Comparison of ENCODE assay signal across 13 cellular contexts in genomic region chr1:18481190-18481920, GRCh38. TPM values are rescaled to one million over a fixed set of nuclear protein-coding genes. Genes with fewer than 3 reads are reported as not detected.
DNase-seq lines count a peak whose midpoint lies in the region; ATAC-seq, FAIRE-seq and TF ChIP-seq lines count a peak whose summit lies in the region.
"Had no signal": no experiment of that assay in that cellular context is flagged by ENCODE, and none has a peak within 500 bp of the region (broad histone marks: within the 10 kb centered on the region; RNA-seq: fewer than 3 reads in every experiment).

No MANE protein-coding gene starts in this region.

- no peaks in the 10 kb centered on the region for H3K36me3 ChIP-seq in esophagus squamous epithelium
- no peaks in the 10 kb centered on the region for H3K36me3 ChIP-seq in pancreas
- H3K36me3 ChIP-seq: MG63 had no signal

- H3K4me3 Mint-ChIP-seq in activated CD4-positive, alpha-beta T cell treated with anti-CD3 and anti-CD28 coated beads, Interleukin-2, amount 10 ng/mL, durations not matched to agents 24 days and 14 days = no peak overlapping the region

- TF ChIP-seq POLR2A in esophagus squamous epithelium (IDR thresholded peaks at IDR 0.05) = no peak

- intact Hi-C loops in esophagus squamous epithelium (cut with DNase I) (no loop called here), pancreas (cut with DNase I) (no loop called here)
- intact Hi-C loops in activated CD4-positive, alpha-beta T cell treated with anti-CD3 and anti-CD28 coated beads, Interleukin-2, amount 10 ng/mL, durations not matched to agents 24 days and 14 days (cut with micrococcal nuclease) = no loop called here

- H3K27me3 Mint-ChIP-seq in activated CD4-positive, alpha-beta T cell treated with anti-CD3 and anti-CD28 coated beads, Interleukin-2, amount 10 ng/mL, durations not matched to agents 24 days and 14 days = no peaks in the 10 kb centered on the region

- H3K4me1 Mint-ChIP-seq in activated CD4-positive, alpha-beta T cell treated with anti-CD3 and anti-CD28 coated beads, Interleukin-2, amount 10 ng/mL, durations not matched to agents 24 days and 14 days = peaks cover 5% of the 10 kb centered on the region

- H3K4me3 ChIP-seq in esophagus squamous epithelium = peak overlapping the region in 2 of 4 donors; percentile 9 to 25
- H3K4me3 ChIP-seq in pancreas = peak overlapping the region in 2 of 4 donors; percentile 26 to 35
- H3K4me3 ChIP-seq: MG63 had no signal

- WGBS in esophagus squamous epithelium, 2 donors = 27 to 70% methylated on average over 5 to 12 of the region's 25 CpGs
- WGBS in pancreas, 2 donors = 47 to 73% methylated on average over 25 of the region's 25 CpGs

- no peaks in the 10 kb centered on the region for H3K9me3 Mint-ChIP-seq in activated CD4-positive, alpha-beta T cell treated with anti-CD3 and anti-CD28 coated beads, Interleukin-2, amount 10 ng/mL, durations not matched to agents 24 days and 14 days

- TF ChIP-seq CTCF in esophagus squamous epithelium (IDR thresholded peaks at IDR 0.05) = no peak
- TF ChIP-seq CTCF in pancreas (IDR thresholded peaks at IDR 0.05) = no peak

- peak; percentile 33 to 75 (median 54) for ATAC-seq in pancreas
- ATAC-seq in GM21515 (IDR thresholded peaks at IDR 0.05; ENCODE audit: unreplicated experiment) = no peak

- no peaks in the 10 kb centered on the region for H3K36me3 Mint-ChIP-seq in activated CD4-positive, alpha-beta T cell treated with anti-CD3 and anti-CD28 coated beads, Interleukin-2, amount 10 ng/mL, durations not matched to agents 24 days and 14 days (ENCODE audit: low read depth)

- H3K27me3 ChIP-seq in esophagus squamous epithelium (peaks cover 0 to 56% (median 0%) of the 10 kb centered on the region in 4 donors), pancreas (no peaks in the 10 kb centered on the region)
- H3K27me3 ChIP-seq: MG63 had no signal

- peak; percentile 63 for DNase-seq in DMS53 (lab: John Stamatoyannopoulos, UW)
- peak; percentile 52 for DNase-seq in NCI-H1092 treated with DMSO at 0.1 percent for 48 hours (lab: John Stamatoyannopoulos, UW)
- no peak for DNase-seq in esophagus squamous epithelium (lab: John Stamatoyannopoulos, UW)
- peak in 5 of 6 donors; percentile 42 to 84 (median 70) for DNase-seq in pancreas
- DNase-seq in caudate nucleus (lab: John Stamatoyannopoulos, UW) = no peak
- DNase-seq in activated CD4-positive, alpha-beta T cell treated with anti-CD3 and anti-CD28 coated beads, Interleukin-2, amount 10 ng/mL, durations not matched to agents 24 days and 14 days = no peak
- DNase-seq in NCI-H2081 (lab: John Stamatoyannopoulos, UW) = no peak
- DNase-seq: COR-L47, glutamatergic neuron, T-helper 9 cell had no signal

- FAIRE-seq in pancreas (lab: Jason Lieb, UNC) = no peak

- H3K27ac Mint-ChIP-seq in activated CD4-positive, alpha-beta T cell treated with anti-CD3 and anti-CD28 coated beads, Interleukin-2, amount 10 ng/mL, durations not matched to agents 24 days and 14 days = no peak overlapping the region

- H3K27ac ChIP-seq in esophagus squamous epithelium = peak overlapping the region; percentile 19 to 76 (median 54)
- peak overlapping the region; percentile 69 to 84 (median 82) for H3K27ac ChIP-seq in pancreas
- H3K27ac ChIP-seq in caudate nucleus (ENCODE audit: low read depth, low read length) = no peak overlapping the region

- no peaks in the 10 kb centered on the region for H3K9me3 ChIP-seq in esophagus squamous epithelium
- no peaks in the 10 kb centered on the region for H3K9me3 ChIP-seq in pancreas
- H3K9me3 ChIP-seq: MG63 had no signal

- H3K4me1 ChIP-seq in esophagus squamous epithelium (peaks cover 0 to 29% (median 0%) of the 10 kb centered on the region in 3 donors), pancreas (peaks cover 10 to 23% (median 18%) of the 10 kb centered on the region in 3 donors)

RNA-seq across cellular contexts. Expression of gene KLHDC7A, which starts 0.6 kb away (rescaled TPM):
- total RNA-seq in esophagus squamous epithelium = 1 to 10 TPM in 2 of 4 donors, under 1 TPM in 2; 0.48 to 7.6 (median 1.3) TPM
- 1 to 10 TPM; 2.6 to 3.7 (median 3.3) TPM for total RNA-seq in pancreas
- polyA plus RNA-seq in pancreas = 1 to 10 TPM; 1.9 to 3.0 TPM
- not detected in 2 replicates for total RNA-seq in activated CD4-positive, alpha-beta T cell treated with anti-CD3 and anti-CD28 coated beads, Interleukin-2, amount 10 ng/mL, durations not matched to agents 24 days and 14 days
- total RNA-seq: skeletal muscle tissue had no signal

Comparison
In these comparisons a context has a peak if more than half of its experiments do, and no peak if none do; other contexts are left out.
1. DNase-seq: peak in DMS53 (single experiment), NCI-H1092 treated with DMSO at 0.1 percent for 48 hours (single experiment) and pancreas (5 of 6); none in esophagus squamous epithelium (single experiment), caudate nucleus (0 of 61), activated CD4-positive, alpha-beta T cell treated with anti-CD3 and anti-CD28 coated beads, Interleukin-2, amount 10 ng/mL, durations not matched to agents 24 days and 14 days (single experiment) and NCI-H2081 (0 of 2).